ENCODE assay signal across 16 cellular contexts in the genomic region with DNA sequence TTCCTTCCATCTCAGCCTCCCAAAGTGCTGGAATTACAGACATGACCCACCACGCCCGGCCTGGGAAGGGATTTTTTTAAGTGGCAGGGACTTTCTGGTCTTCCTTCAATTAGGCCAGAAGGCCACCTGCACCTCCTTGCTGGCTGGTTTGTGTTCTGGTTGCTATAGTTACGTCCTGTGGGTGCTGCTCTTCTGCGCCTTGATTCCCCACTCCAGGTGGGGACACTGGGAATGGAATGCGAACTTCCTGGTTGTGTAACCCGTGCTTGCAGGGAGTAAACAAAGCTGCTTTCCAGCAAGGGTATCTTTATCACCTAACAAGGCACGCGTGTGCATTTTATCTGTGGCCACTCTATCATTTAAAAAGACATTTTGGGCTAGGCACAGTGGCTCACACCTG.
DNase-seq lines count a peak whose midpoint lies in the region; ATAC-seq, FAIRE-seq and TF ChIP-seq lines count a peak whose summit lies in the region.
"Had no signal": no experiment of that assay in that cellular context is flagged by ENCODE, and none has a peak within 500 bp of the region (broad histone marks: within the 10 kb centered on the region; RNA-seq: fewer than 3 reads in every experiment).

No MANE protein-coding gene starts in this region.

- no peak overlapping the region for H3K27ac ChIP-seq in mesendoderm (ENCODE audit: low read depth, low read length)
- H3K27ac ChIP-seq: ascending aorta had no signal

- peaks cover 46% of the 10 kb centered on the region for H3K4me1 Mint-ChIP-seq in Caco-2 (ENCODE audit: low read depth, unreplicated experiment)

- H3K9ac ChIP-seq in mesendoderm (ENCODE audit: low read length) = no peak overlapping the region

- no peak overlapping the region for H2AK5ac ChIP-seq in mesendoderm (ENCODE audit: low read length)

- peaks cover 52% of the 10 kb centered on the region for H3K4me1 ChIP-seq in Caco-2
- peaks cover 3% of the 10 kb centered on the region for H3K4me1 ChIP-seq in mesendoderm (ENCODE audit: control insufficient read depth, low read depth, low read length)
- H3K4me1 ChIP-seq: ascending aorta had no signal

- TF ChIP-seq CTCF in Caco-2 (IDR thresholded peaks at IDR 0.05; ENCODE audit: insufficient read depth in 1 of 2, low read depth in 1 of 2, low read length in 1 of 2, severe bottlenecking in 1 of 2, unreplicated experiment in 1 of 2) (no peak), bronchial epithelial cell (IDR thresholded peaks at IDR 0.05; ENCODE audit: insufficient read depth, low read length, severe bottlenecking) (no peak)

- H3K23ac ChIP-seq in mesendoderm (ENCODE audit: low read length) = no peak overlapping the region

- H3K9me3 ChIP-seq in Caco-2 = no peaks in the 10 kb centered on the region
- H3K9me3 ChIP-seq: ascending aorta had no signal

- DNase-seq in Caco-2 (peak; percentile 81 to 86), HuH-7.5 (ENCODE audit: low spot score) (peak; percentile 66), bronchial epithelial cell (ENCODE audit: low read depth) (peak; percentile 74), mesendoderm (peak; percentile 75), Ammon's horn (ENCODE audit: low spot score) (no peak), middle frontal gyrus (ENCODE audit: extremely low spot score, low spot score) (no peak)
- DNase-seq: activated CD4-positive, CD25-positive, alpha-beta regulatory T cell; activated gamma-delta T cell treated with Interleukin-2 at 50 U/mL for 16 hours; cortex of kidney; mammary epithelial cell; T-cell had no signal

- no peak overlapping the region for H3K4ac ChIP-seq in mesendoderm (ENCODE audit: low read depth, low read length)

- no peak overlapping the region for H3K56ac ChIP-seq in mesendoderm (ENCODE audit: low read length)

- H3K36me3 Mint-ChIP-seq in Caco-2 (ENCODE audit: insufficient read depth, unreplicated experiment) = peaks cover 24% of the 10 kb centered on the region
- H3K36me3 Mint-ChIP-seq: T-cell had no signal

- no peak for FAIRE-seq in bronchial epithelial cell (lab: Jason Lieb, UNC)

- no peak overlapping the region for H3K4me2 ChIP-seq in mesendoderm (ENCODE audit: low read length)
- H3K4me2 ChIP-seq: smooth muscle cell had no signal

- no peak overlapping the region for H2BK120ac ChIP-seq in mesendoderm (ENCODE audit: low read depth, low read length)

- H3K27me3 Mint-ChIP-seq in Caco-2 (ENCODE audit: insufficient read depth, unreplicated experiment) = no peaks in the 10 kb centered on the region
- H3K27me3 Mint-ChIP-seq: T-cell had no signal

- peak overlapping the region; percentile 89 for H3K27ac Mint-ChIP-seq in Caco-2 (ENCODE audit: unreplicated experiment)
- H3K27ac Mint-ChIP-seq: stimulated activated naive CD8-positive, alpha-beta T cell treated with anti-CD3 and anti-CD28 coated beads, Interleukin-15, Interleukin-2, amounts not matched to agents 100 ng/mL and 50 ng/mL, for 24 hours; T-cell had no signal

- H3K36me3 ChIP-seq in Caco-2 (ENCODE audit: control insufficient read depth, insufficient read depth, low read length) = no peaks in the 10 kb centered on the region
- H3K36me3 ChIP-seq in bronchial epithelial cell (ENCODE audit: control insufficient read depth, insufficient read depth, low read length) = no peaks in the 10 kb centered on the region
- H3K36me3 ChIP-seq in mesendoderm (ENCODE audit: control insufficient read depth, insufficient read depth, low read length) = no peaks in the 10 kb centered on the region
- H3K36me3 ChIP-seq: ascending aorta had no signal

- no peaks in the 10 kb centered on the region for H3K79me2 ChIP-seq in mesendoderm (ENCODE audit: control insufficient read depth, insufficient read depth, low read length)

- H3K79me1 ChIP-seq in mesendoderm (ENCODE audit: low read length) = no peaks in the 10 kb centered on the region

- no peak overlapping the region for H3K18ac ChIP-seq in mesendoderm (ENCODE audit: low read length)

- H3K4me3 ChIP-seq in Caco-2 (ENCODE audit: low read depth, low read length) (no peak overlapping the region), bronchial epithelial cell (ENCODE audit: low read depth, low read length) (no peak overlapping the region), mesendoderm (ENCODE audit: low read length) (no peak overlapping the region)
- H3K4me3 ChIP-seq: ascending aorta, smooth muscle cell had no signal

- CTCF ChIA-PET in Caco-2 (lab: Charles Lee) = no interaction called here

- H2BK15ac ChIP-seq in mesendoderm (replicated peaks; ENCODE audit: low read depth) = no peak overlapping the region

- H3K27me3 ChIP-seq in Caco-2 (replicated peaks; ENCODE audit: control insufficient read depth, insufficient read depth, low read length) (no peaks in the 10 kb centered on the region), bronchial epithelial cell (ENCODE audit: control insufficient read depth, insufficient read depth, low read length) (no peaks in the 10 kb centered on the region), mesendoderm (ENCODE audit: insufficient read depth, low read length, poor library complexity) (no peaks in the 10 kb centered on the region)
- H3K27me3 ChIP-seq: ascending aorta had no signal

- WGBS in mesendoderm (ENCODE audit: extremely low coverage, insufficient coverage, low lambda C conversion rate) = no CpG with 5 or more reads among the region's 8 CpGs

- H3K9me3 Mint-ChIP-seq in Caco-2 (ENCODE audit: unreplicated experiment) = peaks cover 9% of the 10 kb centered on the region
- H3K9me3 Mint-ChIP-seq: stimulated activated naive CD8-positive, alpha-beta T cell treated with anti-CD3 and anti-CD28 coated beads, Interleukin-15, Interleukin-2, amounts not matched to agents 100 ng/mL and 50 ng/mL, for 24 hours; T-cell had no signal

- no peak overlapping the region for H4K5ac ChIP-seq in mesendoderm (ENCODE audit: low read length)

- no peak overlapping the region for H2BK5ac ChIP-seq in mesendoderm (ENCODE audit: low read length)

- POLR2A ChIA-PET in Caco-2 (lab: Charles Lee) = no interaction called here

- H3K4me3 Mint-ChIP-seq in Caco-2 (ENCODE audit: unreplicated experiment) = no peak overlapping the region
- H3K4me3 Mint-ChIP-seq: stimulated activated naive CD8-positive, alpha-beta T cell treated with anti-CD3 and anti-CD28 coated beads, Interleukin-15, Interleukin-2, amounts not matched to agents 100 ng/mL and 50 ng/mL, for 24 hours; T-cell had no signal

- no TSS peak for BruUV-seq in Caco-2 (replicated peaks; lab: Mats Ljungman, UMichigan)

- ATAC-seq in GM21526 (IDR thresholded peaks at IDR 0.05; ENCODE audit: low FRiP score, unreplicated experiment) (no peak), GM18868 (IDR thresholded peaks at IDR 0.05; ENCODE audit: unreplicated experiment) (no peak)
- ATAC-seq: T-cell had no signal

- intact Hi-C loops in Caco-2 (cut with micrococcal nuclease; ENCODE audit: unreplicated experiment) = no loop called here

- H4K8ac ChIP-seq in mesendoderm (ENCODE audit: low read depth, low read length) = no peak overlapping the region

Comparison
In these comparisons a context has a peak if more than half of its experiments do, and no peak if none do; other contexts are left out.
1. DNase-seq: peak in Caco-2 (2 of 2), HuH-7.5 (single experiment), bronchial epithelial cell (single experiment) and mesendoderm (single experiment); none in Ammon's horn (single experiment) and middle frontal gyrus (single experiment).